ENCODE assay signal across 8 cellular contexts in genomic region chr9:91207481-91207888, GRCh38.
DNase-seq lines count a peak whose midpoint lies in the region; ATAC-seq lines count a peak whose summit lies in the region.

No MANE protein-coding gene starts in this region.

- peaks cover 44% of the 10 kb centered on the region for H3K4me1 Mint-ChIP-seq in activated CD4-positive, alpha-beta T cell treated with anti-CD3 and anti-CD28 coated beads, Interleukin-2, amount 10 ng/mL, durations not matched to agents 24 days and 14 days

- H3K27me3 Mint-ChIP-seq in activated CD4-positive, alpha-beta T cell treated with anti-CD3 and anti-CD28 coated beads, Interleukin-2, amount 10 ng/mL, durations not matched to agents 24 days and 14 days, result no peaks in the 10 kb centered on the region

- peak overlapping the region; percentile 68 for H3K4me3 Mint-ChIP-seq in activated CD4-positive, alpha-beta T cell treated with anti-CD3 and anti-CD28 coated beads, Interleukin-2, amount 10 ng/mL, durations not matched to agents 24 days and 14 days

- H3K27ac Mint-ChIP-seq in activated CD4-positive, alpha-beta T cell treated with anti-CD3 and anti-CD28 coated beads, Interleukin-2, amount 10 ng/mL, durations not matched to agents 24 days and 14 days, result peak overlapping the region; percentile 98

- peak overlapping the region; percentile 34 to 45 (median 42) for H3K4me3 ChIP-seq in skeletal muscle tissue (ENCODE audit: low read length in 3 of 3)

- no peaks in the 10 kb centered on the region for H3K36me3 ChIP-seq in skeletal muscle tissue (ENCODE audit: control insufficient read depth in 3 of 3, insufficient read depth in 3 of 3, low read length in 3 of 3)

- H3K36me3 Mint-ChIP-seq in activated CD4-positive, alpha-beta T cell treated with anti-CD3 and anti-CD28 coated beads, Interleukin-2, amount 10 ng/mL, durations not matched to agents 24 days and 14 days (ENCODE audit: low read depth), result peaks cover 38% of the 10 kb centered on the region

- peak; percentile 66 for DNase-seq in activated CD4-positive, alpha-beta T cell treated with anti-CD3 and anti-CD28 coated beads, Interleukin-2, amount 10 ng/mL, durations not matched to agents 24 days and 14 days
- no peak for DNase-seq in activated CD4-positive, alpha-beta T cell treated with anti-CD3 and anti-CD28 coated beads, Interleukin-2, amount 50 U/mL, for 1 hour
- DNase-seq in NCI-H226, result peak; percentile 13
- peak; percentile 65 for DNase-seq in fibroblast of gingiva (ENCODE audit: low read depth)
- DNase-seq in NCI-H187 treated with DMSO at 0.1 percent for 48 hours (lab: John Stamatoyannopoulos, UW), result no peak
- DNase-seq in activated effector memory CD4-positive, alpha-beta T cell treated with anti-CD3 and anti-CD28 coated beads, Interleukin-2, amount 50 U/mL, for 16 hours, result no peak

- no peaks in the 10 kb centered on the region for H3K27me3 ChIP-seq in skeletal muscle tissue (ENCODE audit: control insufficient read depth in 3 of 3, insufficient read depth in 3 of 3, low read length in 3 of 3)

- no peak for ATAC-seq in GM19324 (IDR thresholded peaks at IDR 0.05; ENCODE audit: low FRiP score, unreplicated experiment)

- intact Hi-C loops in activated CD4-positive, alpha-beta T cell treated with anti-CD3 and anti-CD28 coated beads, Interleukin-2, amount 10 ng/mL, durations not matched to agents 24 days and 14 days (cut with micrococcal nuclease), result loop anchor here (1.0 to 5.0 kb wide), 2 partner anchors 120 to 152 kb away; no protein-coding TSS in a partner anchor

- peak overlapping the region in 2 of 3 donors; percentile 4 to 17 for H3K9ac ChIP-seq in skeletal muscle tissue (ENCODE audit: low read depth in 1 of 3, low read length in 3 of 3)

- peaks cover 10 to 17% (median 13%) of the 10 kb centered on the region in 3 donors for H3K4me1 ChIP-seq in skeletal muscle tissue (ENCODE audit: control insufficient read depth in 3 of 3, insufficient read depth in 3 of 3, low read length in 3 of 3)

- H3K9me3 Mint-ChIP-seq in activated CD4-positive, alpha-beta T cell treated with anti-CD3 and anti-CD28 coated beads, Interleukin-2, amount 10 ng/mL, durations not matched to agents 24 days and 14 days, result peaks cover 12% of the 10 kb centered on the region

- H3K27ac ChIP-seq in skeletal muscle tissue (ENCODE audit: low read depth, low read length), result peak overlapping the region; percentile 87

- no peaks in the 10 kb centered on the region for H3K9me3 ChIP-seq in skeletal muscle tissue (ENCODE audit: control insufficient read depth in 3 of 3, low read length in 3 of 3)

Comparison
In these comparisons a context has a peak if more than half of its experiments do, and no peak if none do; other contexts are left out.
1. DNase-seq: peak in activated CD4-positive, alpha-beta T cell treated with anti-CD3 and anti-CD28 coated beads, Interleukin-2, amount 10 ng/mL, durations not matched to agents 24 days and 14 days (single experiment), NCI-H226 (single experiment) and fibroblast of gingiva (single experiment); none in activated CD4-positive, alpha-beta T cell treated with anti-CD3 and anti-CD28 coated beads, Interleukin-2, amount 50 U/mL, for 1 hour (single experiment), NCI-H187 treated with DMSO at 0.1 percent for 48 hours (single experiment) and activated effector memory CD4-positive, alpha-beta T cell treated with anti-CD3 and anti-CD28 coated beads, Interleukin-2, amount 50 U/mL, for 16 hours (single experiment).